In genomic region chr1:85244271-85245053, GRCh38 we compare ENCODE assay signal across 11 cellular contexts. TPM values are rescaled to one million over a fixed set of nuclear protein-coding genes. Genes with fewer than 3 reads are reported as not detected.
A peak's percentile ranks its signal among the peaks of the same experiment; 100 is the strongest.
DNase-seq lines count a peak whose midpoint lies in the region; TF ChIP-seq lines count a peak whose summit lies in the region.
"Had no signal": no experiment of that assay in that cellular context is flagged by ENCODE, and none has a peak within 500 bp of the region (broad histone marks: within the 10 kb centered on the region; RNA-seq: fewer than 3 reads in every experiment).

No MANE protein-coding gene starts in this region.

- H2AFZ ChIP-seq in smooth muscle cell (ENCODE audit: low read depth), result no peak overlapping the region

- H3K4me3 ChIP-seq in fibroblast of pulmonary artery (replicated peaks; ENCODE audit: low read depth, low read length) (no peak overlapping the region), smooth muscle cell (no peak overlapping the region)
- H3K4me3 ChIP-seq: body of pancreas, mucosa of descending colon had no signal

- H3K9me3 ChIP-seq in smooth muscle cell (replicated peaks; ENCODE audit: low read depth), result no peaks in the 10 kb centered on the region
- H3K9me3 ChIP-seq: body of pancreas, mucosa of descending colon had no signal

- TF ChIP-seq CTCF in fibroblast of pulmonary artery (IDR thresholded peaks at IDR 0.05; ENCODE audit: low read length, missing control alignments) (no peak), smooth muscle cell (IDR thresholded peaks at IDR 0.05; ENCODE audit: borderline replicate concordance, insufficient read depth, poor library complexity, severe bottlenecking) (no peak)

- H3K4me1 ChIP-seq in smooth muscle cell (ENCODE audit: low read depth), result peaks cover 41% of the 10 kb centered on the region

- no peaks in the 10 kb centered on the region for H3K79me2 ChIP-seq in smooth muscle cell (ENCODE audit: low read depth)

- peak overlapping the region; percentile 42 for H3K9ac ChIP-seq in smooth muscle cell (ENCODE audit: low read depth)

- H4K20me1 ChIP-seq in smooth muscle cell (ENCODE audit: low read depth), result no peaks in the 10 kb centered on the region

- peak overlapping the region; percentile 73 for H3K4me2 ChIP-seq in smooth muscle cell

- peaks cover 34% of the 10 kb centered on the region for H3F3A ChIP-seq in smooth muscle cell (ENCODE audit: low read depth)

- H3K36me3 ChIP-seq in smooth muscle cell (ENCODE audit: low read depth), result no peaks in the 10 kb centered on the region

- WGBS in smooth muscle cell (ENCODE audit: low lambda C conversion rate), result 0% methylated on average over 4 of the region's 4 CpGs

- H3K27me3 ChIP-seq in smooth muscle cell (ENCODE audit: low read depth), result no peaks in the 10 kb centered on the region
- H3K27me3 ChIP-seq: body of pancreas had no signal

- H3K27ac ChIP-seq in smooth muscle cell (ENCODE audit: low read depth), result peak overlapping the region; percentile 90
- H3K27ac ChIP-seq: body of pancreas had no signal

- DNase-seq in HCEC 1CT (peak; percentile 80), OCI-M1 (lab: John Stamatoyannopoulos, UW) (peak; percentile 31), fibroblast of pulmonary artery (ENCODE audit: low read depth) (peak; percentile 52), smooth muscle cell (lab: John Stamatoyannopoulos, UW; ENCODE audit: unreplicated experiment) (no peak), DMS 273 (lab: John Stamatoyannopoulos, UW; ENCODE audit: unreplicated experiment) (no peak), NCI-H1092 (lab: John Stamatoyannopoulos, UW) (no peak)
- DNase-seq in central memory CD4-positive, alpha-beta T cell, result no peak
- DNase-seq: activated CD8-positive, alpha-beta memory T cell treated with anti-CD3 and anti-CD28 coated beads, Interleukin-2, amount 50 U/mL, for 4 hours; body of pancreas; mucosa of descending colon; NCI-H510A treated with DMSO at 0.1 percent for 48 hours had no signal

RNA-seq across cellular contexts. Expression of gene C1orf52, which starts 15.0 kb away (rescaled TPM):
- total RNA-seq in smooth muscle cell, result 30.7 and 39.4 TPM in 2 replicates
- polyA plus RNA-seq in smooth muscle cell, result 45.0 and 46.4 TPM in 2 replicates

RNA-seq across cellular contexts. Expression of gene BCL10, which starts 32.0 kb away (rescaled TPM):
- total RNA-seq in smooth muscle cell, result 34.3 and 41.4 TPM in 2 replicates
- 21.4 and 27.2 TPM in 2 replicates for polyA plus RNA-seq in smooth muscle cell

RNA-seq across cellular contexts. Expression of gene SYDE2, which starts 43.6 kb away (rescaled TPM):
- total RNA-seq in smooth muscle cell, result 9.1 and 9.8 TPM in 2 replicates
- 4.6 and 4.9 TPM in 2 replicates for polyA plus RNA-seq in smooth muscle cell

Comparison
In these comparisons a context has a peak if more than half of its experiments do, and no peak if none do; other contexts are left out.
1. DNase-seq: peak in HCEC 1CT (single experiment), OCI-M1 (single experiment) and fibroblast of pulmonary artery (single experiment); none in smooth muscle cell (single experiment), central memory CD4-positive, alpha-beta T cell (single experiment), DMS 273 (single experiment) and NCI-H1092 (single experiment).